In genomic region chr12:84976133-84976532, GRCh38 we compare ENCODE assay signal across 37 cellular contexts. TPM values are rescaled to one million over a fixed set of nuclear protein-coding genes. Genes with fewer than 3 reads are reported as not detected.
"Had no signal": no experiment of that assay in that cellular context is flagged by ENCODE, and none has a peak within 500 bp of the region (broad histone marks: within the 10 kb centered on the region; RNA-seq: fewer than 3 reads in every experiment).

No MANE protein-coding gene starts in this region.

- H3K4me1 Mint-ChIP-seq: activated B cell treated with CpG ODN at 0.5 μM for 24 hours; activated CD4-positive, alpha-beta memory T cell treated with anti-CD3 and anti-CD28 coated beads, Interleukin-2, amount 10 ng/mL, durations not matched to agents 7 days and 5 days; activated CD8-positive, alpha-beta memory T cell treated with anti-CD3 and anti-CD28 coated beads, Interleukin-2, amount 10 ng/mL, durations not matched to agents 7 days and 5 days; activated naive CD8-positive, alpha-beta T cell treated with anti-CD3 and anti-CD28 coated beads for 36 hours; activated T-helper 17 cell treated with anti-CD3 and anti-CD28 coated beads, Interleukin-2, amount 50 U/mL, for 72 hours; T-cell; T-helper 17 cell had no signal

- H3K4me1 ChIP-seq: Peyer's patch had no signal

- DNase-seq: activated B cell treated with CpG ODN at 0.5 μM for 24 hours; activated CD4-positive, alpha-beta memory T cell treated with anti-CD3 and anti-CD28 coated beads, Interleukin-2, amount 10 ng/mL, durations not matched to agents 7 days and 5 days; activated CD4-positive, alpha-beta T cell treated with anti-CD3 and anti-CD28 coated beads for 4 hours; activated CD4-positive, CD25-positive, alpha-beta regulatory T cell treated with anti-CD3 and anti-CD28 coated beads, Interleukin-2, amount 50 U/mL, for 72 hours; activated CD8-positive, alpha-beta memory T cell treated with anti-CD3 and anti-CD28 coated beads for 24 hours; activated CD8-positive, alpha-beta memory T cell treated with anti-CD3 and anti-CD28 coated beads, Interleukin-2, amount 10 ng/mL, durations not matched to agents 7 days and 5 days; activated CD8-positive, alpha-beta memory T cell treated with anti-CD3 and anti-CD28 coated beads, Interleukin-2, amount 50 U/mL, for 48 hours; activated effector memory CD4-positive, alpha-beta T cell treated with anti-CD3 and anti-CD28 coated beads, Interleukin-2, amount 50 U/mL, for 16 hours; activated naive CD4-positive, alpha-beta T cell; activated naive CD4-positive, alpha-beta T cell treated with anti-CD3 and anti-CD28 coated beads, Interleukin-2, amount 50 U/mL, for 16 hours; activated naive CD8-positive, alpha-beta T cell treated with anti-CD3 and anti-CD28 coated beads for 36 hours; activated T-cell treated with anti-CD3 and anti-CD28 coated beads, Interleukin-2, amount 50 U/mL, for 48 hours; amniotic stem cell; aorta; Kasumi-1; KG1; MG63; NCI-H1048; NCI-H1105 treated with DMSO at 0.1 percent for 48 hours; NCI-H1436; NCI-H1694; NCI-H1930; NCI-H2081 treated with DMSO at 0.1 percent for 48 hours; NCI-H345; NCI-H524 treated with DMSO at 0.1 percent for 48 hours; NK-92 treated with Interleukin-12 subunit alpha and Interleukin-12 subunit beta, amount 100 ng/mL, for 24 hours; PC-3; RPMI8226; SIG-M5; T-cell; T-helper 17 cell had no signal

- H3K27me3 Mint-ChIP-seq: activated B cell treated with CpG ODN at 0.5 μM for 24 hours; activated CD4-positive, alpha-beta memory T cell treated with anti-CD3 and anti-CD28 coated beads, Interleukin-2, amount 10 ng/mL, durations not matched to agents 7 days and 5 days; activated CD8-positive, alpha-beta memory T cell treated with anti-CD3 and anti-CD28 coated beads, Interleukin-2, amount 10 ng/mL, durations not matched to agents 7 days and 5 days; activated T-helper 17 cell treated with anti-CD3 and anti-CD28 coated beads, Interleukin-2, amount 50 U/mL, for 72 hours; T-cell; T-helper 17 cell had no signal

- H3K9me3 Mint-ChIP-seq: activated B cell treated with CpG ODN at 0.5 μM for 24 hours; activated CD4-positive, alpha-beta memory T cell treated with anti-CD3 and anti-CD28 coated beads, Interleukin-2, amount 10 ng/mL, durations not matched to agents 7 days and 5 days; activated naive CD8-positive, alpha-beta T cell treated with anti-CD3 and anti-CD28 coated beads for 36 hours; activated T-helper 17 cell treated with anti-CD3 and anti-CD28 coated beads, Interleukin-2, amount 50 U/mL, for 72 hours had no signal

- H3K9me3 ChIP-seq: MG63, Peyer's patch had no signal

- H3K4me3 ChIP-seq: cardiac muscle cell, MG63, Peyer's patch had no signal

- H3K4me3 Mint-ChIP-seq: activated B cell treated with CpG ODN at 0.5 μM for 24 hours; activated CD4-positive, alpha-beta memory T cell treated with anti-CD3 and anti-CD28 coated beads, Interleukin-2, amount 10 ng/mL, durations not matched to agents 7 days and 5 days; activated CD8-positive, alpha-beta memory T cell treated with anti-CD3 and anti-CD28 coated beads, Interleukin-2, amount 10 ng/mL, durations not matched to agents 7 days and 5 days; activated naive CD8-positive, alpha-beta T cell treated with anti-CD3 and anti-CD28 coated beads for 36 hours; activated T-helper 17 cell treated with anti-CD3 and anti-CD28 coated beads, Interleukin-2, amount 50 U/mL, for 72 hours; T-cell; T-helper 17 cell had no signal

- H3K27me3 ChIP-seq: cardiac muscle cell, MG63, Peyer's patch had no signal

- H3K36me3 ChIP-seq: cardiac muscle cell, MG63, Peyer's patch had no signal

- ATAC-seq: activated CD8-positive, alpha-beta memory T cell treated with anti-CD3 and anti-CD28 coated beads, Interleukin-2, amount 10 ng/mL, durations not matched to agents 7 days and 5 days; activated T-helper 17 cell treated with anti-CD3 and anti-CD28 coated beads, Interleukin-2, amount 50 U/mL, for 72 hours; PC-3; Right ventricle myocardium inferior; SK-N-SH treated with all-trans-retinoic acid at 6 μM for 48 hours; T-cell; T-helper 17 cell had no signal

- H3K36me3 Mint-ChIP-seq: activated CD8-positive, alpha-beta memory T cell treated with anti-CD3 and anti-CD28 coated beads, Interleukin-2, amount 10 ng/mL, durations not matched to agents 7 days and 5 days; activated naive CD8-positive, alpha-beta T cell treated with anti-CD3 and anti-CD28 coated beads for 36 hours; T-cell had no signal

- H3K27ac ChIP-seq: cardiac muscle cell, Peyer's patch, VCaP had no signal

- H3K27ac Mint-ChIP-seq: activated B cell treated with CpG ODN at 0.5 μM for 24 hours; activated CD4-positive, alpha-beta memory T cell treated with anti-CD3 and anti-CD28 coated beads, Interleukin-2, amount 10 ng/mL, durations not matched to agents 7 days and 5 days; activated CD8-positive, alpha-beta memory T cell treated with anti-CD3 and anti-CD28 coated beads, Interleukin-2, amount 10 ng/mL, durations not matched to agents 7 days and 5 days; activated naive CD8-positive, alpha-beta T cell treated with anti-CD3 and anti-CD28 coated beads for 36 hours; activated T-helper 17 cell treated with anti-CD3 and anti-CD28 coated beads, Interleukin-2, amount 50 U/mL, for 72 hours; T-cell; T-helper 17 cell had no signal

RNA-seq across cellular contexts. Expression of gene TSPAN19, which starts 59.9 kb away (rescaled TPM):
- total RNA-seq: activated B cell treated with CpG ODN at 0.5 μM for 24 hours; activated CD4-positive, alpha-beta memory T cell treated with anti-CD3 and anti-CD28 coated beads, Interleukin-2, amount 10 ng/mL, durations not matched to agents 7 days and 5 days; activated CD8-positive, alpha-beta memory T cell treated with anti-CD3 and anti-CD28 coated beads, Interleukin-2, amount 10 ng/mL, durations not matched to agents 7 days and 5 days; activated naive CD8-positive, alpha-beta T cell treated with anti-CD3 and anti-CD28 coated beads for 36 hours; activated T-helper 17 cell treated with anti-CD3 and anti-CD28 coated beads, Interleukin-2, amount 50 U/mL, for 72 hours; aorta; PC-3; Peyer's patch; T-cell; T-helper 17 cell had no signal
- polyA plus RNA-seq: aorta had no signal
